Comparison of ENCODE assay signal across 15 cellular contexts in genomic region chr12:122963928-122964240, GRCh38. TPM values are rescaled to one million over a fixed set of nuclear protein-coding genes. Genes with fewer than 3 reads are reported as not detected.
A peak's percentile ranks its signal among the peaks of the same experiment; 100 is the strongest.
DNase-seq lines count a peak whose midpoint lies in the region; ATAC-seq lines count a peak whose summit lies in the region.
"Had no signal": no experiment of that assay in that cellular context is flagged by ENCODE, and none has a peak within 500 bp of the region (broad histone marks: within the 10 kb centered on the region; RNA-seq: fewer than 3 reads in every experiment).

No MANE protein-coding gene starts in this region.

- no peak overlapping the region for H3K27ac Mint-ChIP-seq in T-helper 17 cell
- H3K27ac Mint-ChIP-seq in activated T-cell treated with anti-CD3 and anti-CD28 coated beads, Interleukin-2, amount 50 U/mL, for 72 hours = no peak overlapping the region

- DNase-seq in COLO668 (lab: John Stamatoyannopoulos, UW; ENCODE audit: unreplicated experiment) (peak; percentile 27), NCI-H226 (peak; percentile 58), dermis blood vessel endothelial cell (peak; percentile 37), occipital lobe (lab: John Stamatoyannopoulos, UW) (peak; percentile 60), T-helper 17 cell (no peak)
- no peak for DNase-seq in activated T-cell treated with anti-CD3 and anti-CD28 coated beads, Interleukin-2, amount 50 U/mL, for 72 hours
- DNase-seq: activated CD4-positive, alpha-beta T cell treated with anti-CD3 and anti-CD28 coated beads, Interleukin-2, amount 50 U/mL, for 1 hour; activated effector memory CD4-positive, alpha-beta T cell treated with anti-CD3 and anti-CD28 coated beads, Interleukin-2, amount 50 U/mL, for 16 hours; AML-193; lower lobe of right lung; NCI-H524 treated with DMSO at 0.1 percent for 48 hours; retina had no signal

- no peak overlapping the region for H3K4me3 Mint-ChIP-seq in T-helper 17 cell
- H3K4me3 Mint-ChIP-seq in activated T-cell treated with anti-CD3 and anti-CD28 coated beads, Interleukin-2, amount 50 U/mL, for 72 hours = no peak overlapping the region

- H3K9me3 Mint-ChIP-seq in activated T-cell treated with anti-CD3 and anti-CD28 coated beads, Interleukin-2, amount 50 U/mL, for 72 hours = no peaks in the 10 kb centered on the region

- no peaks in the 10 kb centered on the region for H3K36me3 Mint-ChIP-seq in T-helper 17 cell (ENCODE audit: low read depth)
- H3K36me3 Mint-ChIP-seq in activated T-cell treated with anti-CD3 and anti-CD28 coated beads, Interleukin-2, amount 50 U/mL, for 72 hours (ENCODE audit: insufficient read depth in 2 of 2) = no peaks in the 10 kb centered on the region

- H3K9me3 ChIP-seq in T-helper 17 cell (ENCODE audit: control insufficient read depth, low read length, poor library complexity, severe bottlenecking) = no peaks in the 10 kb centered on the region
- H3K9me3 ChIP-seq: lower lobe of right lung, tibial artery had no signal

- H3K27me3 Mint-ChIP-seq in T-helper 17 cell = no peaks in the 10 kb centered on the region
- no peaks in the 10 kb centered on the region for H3K27me3 Mint-ChIP-seq in activated T-cell treated with anti-CD3 and anti-CD28 coated beads, Interleukin-2, amount 50 U/mL, for 72 hours (ENCODE audit: low read depth)

- peaks cover 4% of the 10 kb centered on the region for H3K4me1 Mint-ChIP-seq in T-helper 17 cell
- H3K4me1 Mint-ChIP-seq in activated T-cell treated with anti-CD3 and anti-CD28 coated beads, Interleukin-2, amount 50 U/mL, for 72 hours (ENCODE audit: low read depth) = peaks cover 6% of the 10 kb centered on the region

- no peak for ATAC-seq in HG02870 (IDR thresholded peaks at IDR 0.05; ENCODE audit: unreplicated experiment)
- no peak for ATAC-seq in HG03354 (IDR thresholded peaks at IDR 0.05; ENCODE audit: poor library complexity, severe bottlenecking, unreplicated experiment)
- no peak for ATAC-seq in T-helper 17 cell
- ATAC-seq in activated T-cell treated with anti-CD3 and anti-CD28 coated beads, Interleukin-2, amount 50 U/mL, for 72 hours (replicated peaks in 1 of 2) = no peak
- ATAC-seq: lower lobe of right lung had no signal

RNA-seq across cellular contexts. Expression of gene ABCB9, which starts 2.4 kb away (rescaled TPM):
- total RNA-seq in dermis blood vessel endothelial cell = 8.5 and 10.9 TPM in 2 replicates
- total RNA-seq in occipital lobe = 21.2 TPM
- total RNA-seq in T-helper 17 cell = 1 to 10 TPM; 4.1 to 6.1 TPM
- 1 to 10 TPM; 4.9 to 7.0 TPM for total RNA-seq in activated T-cell treated with anti-CD3 and anti-CD28 coated beads, Interleukin-2, amount 50 U/mL, for 72 hours

RNA-seq across cellular contexts. Expression of gene OGFOD2, which starts 11.2 kb away (rescaled TPM):
- total RNA-seq in dermis blood vessel endothelial cell (10.4 and 11.4 TPM in 2 replicates), occipital lobe (3.3 TPM), T-helper 17 cell (10 to 100 TPM; 17.9 to 20.3 TPM)
- total RNA-seq in activated T-cell treated with anti-CD3 and anti-CD28 coated beads, Interleukin-2, amount 50 U/mL, for 72 hours = 10 to 100 TPM; 26.6 to 32.5 TPM

RNA-seq across cellular contexts. Expression of gene ARL6IP4, which starts 16.6 kb away (rescaled TPM):
- total RNA-seq in dermis blood vessel endothelial cell (213 and 267 TPM in 2 replicates), occipital lobe (26.7 TPM), T-helper 17 cell (100 to 1,000 TPM; 109 to 131 TPM)
- 100 to 1,000 TPM; 183 to 187 TPM for total RNA-seq in activated T-cell treated with anti-CD3 and anti-CD28 coated beads, Interleukin-2, amount 50 U/mL, for 72 hours

Comparison
In these comparisons a context has a peak if more than half of its experiments do, and no peak if none do; other contexts are left out.
1. DNase-seq: peak in COLO668 (single experiment), NCI-H226 (single experiment), dermis blood vessel endothelial cell (single experiment) and occipital lobe (single experiment); none in T-helper 17 cell (0 of 3) and activated T-cell treated with anti-CD3 and anti-CD28 coated beads, Interleukin-2, amount 50 U/mL, for 72 hours (0 of 2).